ENCODE assay signal across 1 cellular context in genomic region chr12:50232771-50233209, GRCh38.
TF ChIP-seq lines count a peak whose summit lies in the region.

No MANE protein-coding gene starts in this region.

TF ChIP-seq in HEK293, 187 proteins besides CTCF, POLR2A, EP300 and RAD21 (continued from another document):
- TF ChIP-seq ZNF18 (tag by site-specific recombination; IDR thresholded peaks at IDR 0.05), result no peak
- TF ChIP-seq YY2 (tag by site-specific recombination; IDR thresholded peaks at IDR 0.05), result no peak
- TF ChIP-seq SETDB1 (IDR thresholded peaks at IDR 0.05; ENCODE audit: insufficient read length, low read length), result no peak
- TF ChIP-seq ZNF10 (tag by site-specific recombination; IDR thresholded peaks at IDR 0.05), result 0 out of 2 replicates have a peak, but pooled peaks have one; percentile 24
- no peak for TF ChIP-seq ZNF660 (tag by site-specific recombination; IDR thresholded peaks at IDR 0.05)
- no peak for TF ChIP-seq ZFP37 (tag by site-specific recombination; IDR thresholded peaks at IDR 0.05)
- TF ChIP-seq ZNF549 (tag by site-specific recombination; IDR thresholded peaks at IDR 0.05), result no peak
- peak; percentile 82 for TF ChIP-seq GFI1B (tag by site-specific recombination; IDR thresholded peaks at IDR 0.05)
- no peak for TF ChIP-seq ZBTB20 (tag by site-specific recombination; IDR thresholded peaks at IDR 0.05)
- peak; percentile 88 for TF ChIP-seq FEZF1 (tag by site-specific recombination; IDR thresholded peaks at IDR 0.05)
- TF ChIP-seq HOXA7 (CRISPR knock-in tag; IDR thresholded peaks at IDR 0.05; ENCODE audit: borderline replicate concordance), result no peak
- TF ChIP-seq MEIS1 (CRISPR knock-in tag; IDR thresholded peaks at IDR 0.05; ENCODE audit: borderline replicate concordance), result no peak
- peak; percentile 53; the same call in 1 of the 2 replicates for TF ChIP-seq ZBTB17 (tag by site-specific recombination; IDR thresholded peaks at IDR 0.05)
- no peak for TF ChIP-seq ZNF350 (tag by site-specific recombination; IDR thresholded peaks at IDR 0.05)
- no peak for TF ChIP-seq KLF1 (tag by site-specific recombination; IDR thresholded peaks at IDR 0.05)
- TF ChIP-seq ZNF571 (tag by site-specific recombination; IDR thresholded peaks at IDR 0.05), result no peak
- no peak for TF ChIP-seq ZNF76 (tag by site-specific recombination; IDR thresholded peaks at IDR 0.05; ENCODE audit: borderline replicate concordance, low read depth)
- TF ChIP-seq REST (tag by site-specific recombination; IDR thresholded peaks at IDR 0.05), result no peak
- no peak for TF ChIP-seq ZFP69B (tag by site-specific recombination; IDR thresholded peaks at IDR 0.05)
- TF ChIP-seq ZNF776 (tag by site-specific recombination; IDR thresholded peaks at IDR 0.05; ENCODE audit: borderline replicate concordance), result no peak
- 0 out of 2 replicates have a peak, but pooled peaks have one; percentile 36 for TF ChIP-seq PRDM6 (tag by site-specific recombination; IDR thresholded peaks at IDR 0.05)
- TF ChIP-seq ZNF266 (tag by site-specific recombination; IDR thresholded peaks at IDR 0.05; ENCODE audit: low read depth), result no peak
- TF ChIP-seq ZNF112 (tag by site-specific recombination; IDR thresholded peaks at IDR 0.05), result no peak
- TF ChIP-seq ZNF513 (tag by site-specific recombination; IDR thresholded peaks at IDR 0.05), result no peak
- TF ChIP-seq ZIC2 (tag by site-specific recombination; IDR thresholded peaks at IDR 0.05), result peak; percentile 72
- TF ChIP-seq ZNF629 (tag by site-specific recombination; IDR thresholded peaks at IDR 0.05), result 0 out of 2 replicates have a peak, but pooled peaks have one; percentile 13
- no peak for TF ChIP-seq ZNF391 (tag by site-specific recombination; IDR thresholded peaks at IDR 0.05; ENCODE audit: borderline replicate concordance, low read depth)
- TF ChIP-seq ZNF114 (tag by site-specific recombination; IDR thresholded peaks at IDR 0.05), result no peak
- no peak for TF ChIP-seq ZNF148 (tag by site-specific recombination; IDR thresholded peaks at IDR 0.05; ENCODE audit: borderline replicate concordance)
TF ChIP-seq in HEK293: peak in this region for 8.
